ENCODE assay signal across 5 cellular contexts in genomic region chr2:180893752-180894151, GRCh38.
"Had no signal": no experiment of that assay in that cellular context is flagged by ENCODE, and none has a peak within 500 bp of the region (broad histone marks: within the 10 kb centered on the region; RNA-seq: fewer than 3 reads in every experiment).

No MANE protein-coding gene starts in this region.

- H3K9ac ChIP-seq: KMS-11 had no signal

- DNase-seq: KBM-7, KG1 had no signal

- H3K27ac ChIP-seq: HL-60, KMS-11 had no signal

- FAIRE-seq: HTR-8/SVneo had no signal

- H3K4me2 ChIP-seq: KMS-11 had no signal
